Comparison of ENCODE assay signal across 14 cellular contexts in genomic region chr11:121741954-121742361, GRCh38.
A peak's percentile ranks its signal among the peaks of the same experiment; 100 is the strongest.
DNase-seq lines count a peak whose midpoint lies in the region; ATAC-seq and FAIRE-seq lines count a peak whose summit lies in the region.
"Had no signal": no experiment of that assay in that cellular context is flagged by ENCODE, and none has a peak within 500 bp of the region (broad histone marks: within the 10 kb centered on the region; RNA-seq: fewer than 3 reads in every experiment).

No MANE protein-coding gene starts in this region.

- ATAC-seq in left ventricle myocardium superior, result peak; percentile 97
- no peak for ATAC-seq in GM19455 (IDR thresholded peaks at IDR 0.05; ENCODE audit: unreplicated experiment)
- no peak for ATAC-seq in HG03457 (IDR thresholded peaks at IDR 0.05; ENCODE audit: unreplicated experiment)
- ATAC-seq: A549; activated T-helper 17 cell treated with anti-CD3 and anti-CD28 coated beads, Interleukin-2, amount 50 U/mL, for 72 hours; GM12878 had no signal

- peak; percentile 20 for DNase-seq in astrocyte of the hippocampus (ENCODE audit: low read depth, low spot score)
- peak; percentile 82 for DNase-seq in left ventricle myocardium superior
- peak; percentile 27 to 93 (median 52) for DNase-seq in posterior cingulate gyrus
- DNase-seq in NCI-H2107 treated with DMSO at 0.1 percent for 48 hours (lab: John Stamatoyannopoulos, UW; ENCODE audit: unreplicated experiment), result no peak
- no peak for DNase-seq in activated CD4-positive, alpha-beta T cell treated with anti-CD3 and anti-CD28 coated beads for 4 hours
- DNase-seq: glutamatergic neuron, NCI-H1930 had no signal

- peak; percentile 99 for FAIRE-seq in A204.1 (lab: Jason Lieb, UNC)
- FAIRE-seq: A549, GM12878, H1 had no signal

- intact Hi-C loops in left ventricle myocardium superior (cut with micrococcal nuclease), result no loop called here
- intact Hi-C loops in posterior cingulate gyrus (cut with DNase I), result no loop called here

Comparison
In these comparisons a context has a peak if more than half of its experiments do, and no peak if none do; other contexts are left out.
1. DNase-seq: peak in astrocyte of the hippocampus (single experiment), left ventricle myocardium superior (single experiment) and posterior cingulate gyrus (10 of 10); none in NCI-H2107 treated with DMSO at 0.1 percent for 48 hours (single experiment) and activated CD4-positive, alpha-beta T cell treated with anti-CD3 and anti-CD28 coated beads for 4 hours (0 of 2).